2 cellular contexts compared by ENCODE assay signal in genomic region chr5:111520908-111521307, GRCh38.
TF ChIP-seq lines count a peak whose summit lies in the region.

No MANE protein-coding gene starts in this region.

TF ChIP-seq in liver, 16 proteins besides CTCF, POLR2A, EP300 and RAD21 (continued from another document):
- peak; percentile 71 to 82 for TF ChIP-seq RXRA (IDR thresholded peaks at IDR 0.05)
- peak; percentile 47 for TF ChIP-seq NR2F2 (IDR thresholded peaks at IDR 0.05)
- TF ChIP-seq HNF4G (IDR thresholded peaks at IDR 0.05), result no peak
- TF ChIP-seq HNF4A (conservative IDR thresholded peaks at IDR 0.05), result peak; percentile 56 to 76
- TF ChIP-seq, protein P1, sequence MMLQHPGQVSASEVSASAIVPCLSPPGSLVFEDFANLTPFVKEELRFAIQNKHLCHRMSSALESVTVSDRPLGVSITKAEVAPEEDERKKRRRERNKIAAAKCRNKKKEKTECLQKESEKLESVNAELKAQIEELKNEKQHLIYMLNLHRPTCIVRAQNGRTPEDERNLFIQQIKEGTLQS (IDR thresholded peaks at IDR 0.05), result no peak

TF ChIP-seq in HepG2, 621 proteins besides CTCF, POLR2A, EP300 and RAD21 (continued from another document):
- TF ChIP-seq GFI1 (CRISPR knock-in tag; IDR thresholded peaks at IDR 0.05; ENCODE audit: borderline replicate concordance), result no peak
- no peak for TF ChIP-seq BRCA1 (CRISPR knock-in tag; IDR thresholded peaks at IDR 0.05)
- no peak for TF ChIP-seq NR2C2 (CRISPR knock-in tag; IDR thresholded peaks at IDR 0.05; ENCODE audit: borderline replicate concordance)
- no peak for TF ChIP-seq ZNF260 (CRISPR knock-in tag; IDR thresholded peaks at IDR 0.05; ENCODE audit: borderline replicate concordance, low read depth)
- TF ChIP-seq, protein P2, sequence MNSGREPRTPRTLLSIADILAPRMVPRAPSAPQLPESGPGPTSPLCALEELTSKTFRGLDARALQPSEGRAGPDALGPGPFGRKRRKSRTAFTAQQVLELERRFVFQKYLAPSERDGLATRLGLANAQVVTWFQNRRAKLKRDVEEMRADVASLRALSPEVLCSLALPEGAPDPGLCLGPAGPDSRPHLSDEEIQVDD (CRISPR knock-in tag; IDR thresholded peaks at IDR 0.05; ENCODE audit: borderline replicate concordance), result no peak
- TF ChIP-seq AHR (CRISPR knock-in tag; IDR thresholded peaks at IDR 0.05), result no peak
- TF ChIP-seq ZNF652 (CRISPR knock-in tag; IDR thresholded peaks at IDR 0.05; ENCODE audit: borderline replicate concordance, low read depth), result no peak
- no peak for TF ChIP-seq MAFG (CRISPR knock-in tag; IDR thresholded peaks at IDR 0.05)
- TF ChIP-seq PHF8 (CRISPR knock-in tag; IDR thresholded peaks at IDR 0.05), result no peak
- no peak for TF ChIP-seq HMGA1 (CRISPR knock-in tag; conservative IDR thresholded peaks at IDR 0.05)
- no peak for TF ChIP-seq RXRB (CRISPR knock-in tag; IDR thresholded peaks at IDR 0.05; ENCODE audit: borderline replicate concordance)
- TF ChIP-seq ZSCAN31 (CRISPR knock-in tag; IDR thresholded peaks at IDR 0.05; ENCODE audit: low read depth), result no peak
- no peak for TF ChIP-seq ZNF580 (CRISPR knock-in tag; IDR thresholded peaks at IDR 0.05; ENCODE audit: borderline replicate concordance, low read depth)
TF ChIP-seq in HepG2: peak in this region for 0.
